Comparison of ENCODE assay signal across 9 cellular contexts in genomic region chr7:20217193-20217948, GRCh38.
A peak's percentile ranks its signal among the peaks of the same experiment; 100 is the strongest.
DNase-seq lines count a peak whose midpoint lies in the region; ATAC-seq and TF ChIP-seq lines count a peak whose summit lies in the region.
"Had no signal": no experiment of that assay in that cellular context is flagged by ENCODE, and none has a peak within 500 bp of the region (broad histone marks: within the 10 kb centered on the region; RNA-seq: fewer than 3 reads in every experiment).

TSS of gene MACC1 (minus strand) at chr7:20217384. CDS start at chr7:20161862, 55,522 bp downstream.

- peak within 1 kb of the TSS; percentile 96 for H3K27ac ChIP-seq in epithelial cell of prostate
- H3K27ac ChIP-seq: SK-N-MC had no signal

- peak; percentile 18 for TF ChIP-seq CTCF in retinal pigment epithelial cell (conservative IDR thresholded peaks at IDR 0.05; ENCODE audit: low read depth, low read length)

- DNase-seq in CMK (ENCODE audit: low read depth) (peak; percentile 58), NCI-H748 (lab: John Stamatoyannopoulos, UW; ENCODE audit: unreplicated experiment) (peak; percentile 87), epithelial cell of prostate (ENCODE audit: low read depth, low spot score) (peak; percentile 92), retinal pigment epithelial cell (ENCODE audit: low read depth) (no peak), glomerular visceral epithelial cell (ENCODE audit: extremely low spot score) (no peak)
- DNase-seq in stimulated activated CD8-positive, alpha-beta memory T cell treated with anti-CD3 and anti-CD28 coated beads, Interleukin-4, amount 100 ng/mL, for 48 hours, result no peak

- no peak within 1 kb of the TSS for H3K4me3 ChIP-seq in retinal pigment epithelial cell (ENCODE audit: low read length)
- H3K4me3 ChIP-seq: SK-N-MC had no signal

- ATAC-seq in GM18870 (IDR thresholded peaks at IDR 0.05; ENCODE audit: unreplicated experiment), result peak; percentile 46
- ATAC-seq in HG03064 (IDR thresholded peaks at IDR 0.05; ENCODE audit: low read depth, unreplicated experiment), result peak; percentile 42

Comparison
In these comparisons a context has a peak if more than half of its experiments do, and no peak if none do; other contexts are left out.
1. DNase-seq: peak in CMK (single experiment), NCI-H748 (single experiment) and epithelial cell of prostate (single experiment); none in retinal pigment epithelial cell (single experiment), glomerular visceral epithelial cell (single experiment) and stimulated activated CD8-positive, alpha-beta memory T cell treated with anti-CD3 and anti-CD28 coated beads, Interleukin-4, amount 100 ng/mL, for 48 hours (single experiment).